18 cellular contexts compared by ENCODE assay signal in the genomic region with DNA sequence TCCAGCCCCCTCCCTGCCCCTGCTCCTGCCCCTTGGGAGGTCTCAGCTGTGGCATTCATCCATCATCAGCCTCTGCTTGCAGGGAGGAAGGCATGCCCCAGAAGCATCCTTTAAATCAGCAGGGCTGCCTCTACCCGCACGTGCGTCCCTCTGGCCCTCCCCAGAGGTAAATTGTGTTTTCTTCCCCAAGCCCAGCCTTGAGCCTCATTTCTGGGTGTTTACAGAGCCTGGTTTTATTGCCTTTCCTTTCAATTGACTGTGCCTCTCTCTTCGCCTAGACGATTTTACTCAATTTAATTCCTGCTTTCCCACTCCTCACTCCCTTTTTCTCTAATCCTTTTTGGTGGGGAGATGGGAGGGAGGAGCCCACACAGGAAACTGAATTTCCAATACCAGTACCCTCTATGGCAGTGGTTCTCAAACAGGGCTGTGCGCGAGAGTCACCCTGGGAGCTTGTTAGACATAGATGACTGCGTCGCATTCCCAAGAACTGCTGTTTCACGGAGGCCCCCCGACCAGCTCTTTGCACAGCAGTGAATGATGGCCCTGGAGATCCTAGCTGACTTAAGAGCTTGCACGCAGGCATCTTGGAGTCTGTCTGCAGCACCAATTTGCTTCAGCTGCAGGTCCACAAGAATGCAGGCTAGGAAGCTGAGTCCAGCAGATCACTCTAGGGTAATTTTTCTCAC. TPM values are rescaled to one million over a fixed set of nuclear protein-coding genes. Genes with fewer than 3 reads are reported as not detected.
DNase-seq lines count a peak whose midpoint lies in the region; ATAC-seq and TF ChIP-seq lines count a peak whose summit lies in the region.
"Had no signal": no experiment of that assay in that cellular context is flagged by ENCODE, and none has a peak within 500 bp of the region (broad histone marks: within the 10 kb centered on the region; RNA-seq: fewer than 3 reads in every experiment).

No MANE protein-coding gene starts in this region.

- H3K36me3 ChIP-seq in SJCRH30 (no peaks in the 10 kb centered on the region), hepatocyte (replicated peaks; ENCODE audit: insufficient read depth, low read depth) (no peaks in the 10 kb centered on the region), spleen (no peaks in the 10 kb centered on the region)

- H3K9me3 Mint-ChIP-seq in nephron progenitor cell, result no peaks in the 10 kb centered on the region
- H3K9me3 Mint-ChIP-seq: CD4-positive, alpha-beta T cell had no signal

- intact Hi-C loops in spleen (cut with DNase I; ENCODE audit: low total_unique reads), result no loop called here
- intact Hi-C loops in Right ventricle myocardium inferior (cut with DNase I), result no loop called here

- no peaks in the 10 kb centered on the region for H3K79me2 ChIP-seq in hepatocyte

- peaks cover 67% of the 10 kb centered on the region for H3K27me3 Mint-ChIP-seq in nephron progenitor cell (ENCODE audit: low read depth, poor library complexity)

- H3K9me3 ChIP-seq in SJCRH30 (replicated peaks) (no peaks in the 10 kb centered on the region), hepatocyte (ENCODE audit: low read depth) (no peaks in the 10 kb centered on the region), spleen (no peaks in the 10 kb centered on the region)

- H3K4me1 Mint-ChIP-seq in nephron progenitor cell, result peaks cover 96% of the 10 kb centered on the region

- ATAC-seq in HG03139 (IDR thresholded peaks at IDR 0.05; ENCODE audit: unreplicated experiment), result no peak
- ATAC-seq in Right ventricle myocardium inferior, result no peak
- ATAC-seq: GM12878 had no signal

- TF ChIP-seq CTCF in hepatocyte (IDR thresholded peaks at IDR 0.05; ENCODE audit: poor library complexity) (no peak), nephron progenitor cell (IDR thresholded peaks at IDR 0.05) (no peak), spleen (IDR thresholded peaks at IDR 0.05 in 8 of 11, conservative IDR thresholded peaks at IDR 0.05 in 3 of 11) (no peak)

- H3K27me3 ChIP-seq in SJCRH30 (no peaks in the 10 kb centered on the region), hepatocyte (no peaks in the 10 kb centered on the region), spleen (replicated peaks in 1 of 7) (peaks cover 0 to 21% (median 0%) of the 10 kb centered on the region in 7 donors)

- H3K4me2 ChIP-seq in hepatocyte, result peak overlapping the region; percentile 23

- H3K4me3 ChIP-seq in SJCRH30 (no peak overlapping the region), hepatocyte (no peak overlapping the region), spleen (no peak overlapping the region)
- H3K4me3 ChIP-seq: GM12878 had no signal

- no peaks in the 10 kb centered on the region for H3K36me3 Mint-ChIP-seq in nephron progenitor cell (ENCODE audit: low read depth)

- 28% methylated on average over 12 of the region's 12 CpGs for WGBS in hepatocyte (ENCODE audit: low lambda C conversion rate, missing lambda C conversion rate)
- 79 to 94% (median 92%) methylated on average over 12 of the region's 12 CpGs for WGBS in spleen, 5 donors

- no peak overlapping the region for H2AFZ ChIP-seq in hepatocyte

- H3K4me3 Mint-ChIP-seq in nephron progenitor cell, result peak overlapping the region; percentile 69
- H3K4me3 Mint-ChIP-seq: CD4-positive, alpha-beta T cell; H9 had no signal

- peak overlapping the region; percentile 95 for H3K27ac Mint-ChIP-seq in nephron progenitor cell
- H3K27ac Mint-ChIP-seq: CD4-positive, alpha-beta T cell; H9 had no signal

- H3K9me2 ChIP-seq in hepatocyte (replicated peaks; ENCODE audit: insufficient read depth), result no peaks in the 10 kb centered on the region

- H3K27ac ChIP-seq in SJCRH30 (peak overlapping the region; percentile 92), hepatocyte (peak overlapping the region; percentile 64), spleen (no peak overlapping the region)

- DNase-seq in SJCRH30 (peak; percentile 75 to 79), hepatocyte (ENCODE audit: low spot score) (peak; percentile 54), nephron progenitor cell (peak; percentile 64), spleen (peak; percentile 53), occipital lobe (lab: John Stamatoyannopoulos, UW) (no peak), Right ventricle myocardium inferior (ENCODE audit: missing footprints) (no peak)
- DNase-seq: ACHN; CD4-positive, alpha-beta T cell; DMS79; H9; NCI-H1048; NCI-H146; NCI-H446 treated with DMSO at 0.1 percent for 48 hours; NCI-H774; SHP77 had no signal

- H3K4me1 ChIP-seq in SJCRH30 (peaks cover 41% of the 10 kb centered on the region), hepatocyte (ENCODE audit: insufficient read depth) (peaks cover 47% of the 10 kb centered on the region), spleen (peaks cover 0 to 5% (median 0%) of the 10 kb centered on the region in 6 donors)

- no peaks in the 10 kb centered on the region for H4K20me1 ChIP-seq in hepatocyte (ENCODE audit: insufficient read depth, poor library complexity, severe bottlenecking)

- no peak for TF ChIP-seq POLR2A in spleen (IDR thresholded peaks at IDR 0.05)

RNA-seq across cellular contexts. Expression of gene OAF, which starts 15.1 kb away (rescaled TPM):
- total RNA-seq in SJCRH30 (2014; rRNA removed; shearing (Covaris generic)), result 10.6 and 11.2 TPM in 2 replicates
- total RNA-seq in hepatocyte (63.9 and 72.4 TPM in 2 replicates), spleen (100 to 1,000 TPM in 1 of 7 donors, 10 to 100 TPM in 6; 28.3 to 148 (median 82.6) TPM), occipital lobe (1.4 TPM), Right ventricle myocardium inferior (34.5 TPM)
- polyA plus RNA-seq in hepatocyte (73.0 and 102 TPM in 2 replicates), spleen (10 to 100 TPM; 10.6 to 44.1 (median 20.5) TPM)

RNA-seq across cellular contexts. Expression of gene POU2F3, which starts 44.2 kb away (rescaled TPM):
- not detected in 2 replicates for total RNA-seq in SJCRH30 (2014; rRNA removed; shearing (Covaris generic))
- total RNA-seq in hepatocyte, result 0.24 TPM in 1 of 2 replicates, not detected in the other
- polyA plus RNA-seq in hepatocyte, result 0.21 TPM in 1 of 2 replicates, not detected in the other
- total RNA-seq in spleen, result under 1 TPM in 3 of 7 donors, not detected in 4; 0.22 to 0.27 (median 0.26) TPM
- under 1 TPM; 0.04 to 0.16 (median 0.05) TPM for polyA plus RNA-seq in spleen
- total RNA-seq in occipital lobe, result not detected
- 0.19 TPM for total RNA-seq in Right ventricle myocardium inferior
- total RNA-seq: CD4-positive, alpha-beta T cell; G401 had no signal

RNA-seq across cellular contexts. Expression of gene TRIM29, which starts 57.8 kb away (rescaled TPM):
- not detected in 2 replicates for total RNA-seq in SJCRH30 (2014; rRNA removed; shearing (Covaris generic))
- total RNA-seq in hepatocyte (7.7 and 11.2 TPM in 2 replicates), spleen (1 to 10 TPM in 2 of 7 donors, under 1 TPM in 1, not detected in 4; 0.81 to 2.0 (median 1.2) TPM), occipital lobe (0.47 TPM), Right ventricle myocardium inferior (not detected)
- polyA plus RNA-seq in hepatocyte (8.5 and 9.4 TPM in 2 replicates), spleen (under 1 TPM; 0.03 to 0.64 (median 0.20) TPM)
- total RNA-seq: CD4-positive, alpha-beta T cell; G401; GM12878; H9 had no signal

Comparison
In these comparisons a context has a peak if more than half of its experiments do, and no peak if none do; other contexts are left out.
1. DNase-seq: peak in SJCRH30 (2 of 2), hepatocyte (single experiment), nephron progenitor cell (single experiment) and spleen (single experiment); none in occipital lobe (single experiment) and Right ventricle myocardium inferior (single experiment).
2. H3K27ac ChIP-seq: peak in SJCRH30 (single experiment) and hepatocyte (single experiment); none in spleen (0 of 8).